Comparison of ENCODE assay signal across 18 cellular contexts in genomic region chr14:88164906-88165534, GRCh38.
A peak's percentile ranks its signal among the peaks of the same experiment; 100 is the strongest.
DNase-seq lines count a peak whose midpoint lies in the region; ATAC-seq and TF ChIP-seq lines count a peak whose summit lies in the region.
"Had no signal": no experiment of that assay in that cellular context is flagged by ENCODE, and none has a peak within 500 bp of the region (broad histone marks: within the 10 kb centered on the region; RNA-seq: fewer than 3 reads in every experiment).

No MANE protein-coding gene starts in this region.

- DNase-seq in GM12865 (ENCODE audit: low read depth) (peak; percentile 28), T-helper 17 cell (no peak), natural killer cell (peak; percentile 23), DMS53 treated with DMSO at 0.1 percent for 48 hours (lab: John Stamatoyannopoulos, UW; ENCODE audit: unreplicated experiment) (no peak), HUDEP-2 (lab: John Stamatoyannopoulos, UW; ENCODE audit: unreplicated experiment in 76 of 76) (no peak)
- DNase-seq: activated T-cell treated with anti-CD3 and anti-CD28 coated beads for 4 hours, Caco-2, GF-D8, NCI-H1694 treated with DMSO at 0.1 percent for 48 hours, NCI-H345, right lobe of liver, SHP77, T-helper 1 cell, testis had no signal

- H3K4me3 ChIP-seq in GM12865 (ENCODE audit: low read depth, low read length), result no peak overlapping the region
- H3K4me3 ChIP-seq: right lobe of liver, testis had no signal

- peak overlapping the region; percentile 78 for H3K27ac Mint-ChIP-seq in T-helper 17 cell
- H3K27ac Mint-ChIP-seq in natural killer cell, result peak overlapping the region; percentile 67 to 97

- TF ChIP-seq CTCF in GM12865 (IDR thresholded peaks at IDR 0.05; ENCODE audit: insufficient read depth, low read depth, low read length, missing control alignments) (peak; percentile 6), natural killer cell (IDR thresholded peaks at IDR 0.05) (no peak)

- no peaks in the 10 kb centered on the region for H3K9me3 ChIP-seq in T-helper 17 cell (ENCODE audit: control insufficient read depth, low read length, poor library complexity, severe bottlenecking)
- H3K9me3 ChIP-seq: right lobe of liver, testis had no signal

- ATAC-seq in GM19463 (IDR thresholded peaks at IDR 0.05; ENCODE audit: unreplicated experiment) (peak; percentile 40), T-helper 17 cell (no peak), natural killer cell (peak; percentile 39 to 75 (median 53)), GM18519 (IDR thresholded peaks at IDR 0.05; ENCODE audit: low FRiP score, unreplicated experiment) (no peak), HG03175 (IDR thresholded peaks at IDR 0.05; ENCODE audit: unreplicated experiment) (no peak)
- ATAC-seq: activated naive CD4-positive, alpha-beta T cell treated with anti-CD3 and anti-CD28 coated beads, Interleukin-2, amount 50 U/mL, for 72 hours; right lobe of liver had no signal

- H3K4me1 Mint-ChIP-seq in T-helper 17 cell, result peaks cover 14% of the 10 kb centered on the region
- peaks cover 34 to 38% of the 10 kb centered on the region in 2 donors for H3K4me1 Mint-ChIP-seq in natural killer cell

- peaks cover 15% of the 10 kb centered on the region for H3K27me3 Mint-ChIP-seq in T-helper 17 cell
- H3K27me3 Mint-ChIP-seq in natural killer cell (ENCODE audit: low read depth in 2 of 2), result peaks cover 2 to 8% of the 10 kb centered on the region in 2 donors

- peaks cover 0 to 2% of the 10 kb centered on the region in 2 donors for H3K9me3 Mint-ChIP-seq in natural killer cell
- H3K9me3 Mint-ChIP-seq: activated naive CD4-positive, alpha-beta T cell treated with anti-CD3 and anti-CD28 coated beads, Interleukin-2, amount 50 U/mL, for 72 hours had no signal

- peaks cover 2% of the 10 kb centered on the region for H3K36me3 Mint-ChIP-seq in T-helper 17 cell (ENCODE audit: low read depth)
- H3K36me3 Mint-ChIP-seq in natural killer cell, result peaks cover 6% of the 10 kb centered on the region
- H3K36me3 Mint-ChIP-seq: activated naive CD4-positive, alpha-beta T cell treated with anti-CD3 and anti-CD28 coated beads, Interleukin-2, amount 50 U/mL, for 72 hours had no signal

- intact Hi-C loops in natural killer cell (cut with micrococcal nuclease), result no loop called here

- H3K4me3 Mint-ChIP-seq in T-helper 17 cell (no peak overlapping the region), natural killer cell (peak overlapping the region; percentile 69)

Comparison
In these comparisons a context has a peak if more than half of its experiments do, and no peak if none do; other contexts are left out.
1. DNase-seq: peak in GM12865 (single experiment) and natural killer cell (single experiment); none in T-helper 17 cell (0 of 3), DMS53 treated with DMSO at 0.1 percent for 48 hours (single experiment) and HUDEP-2 (0 of 76).
2. ATAC-seq: peak in GM19463 (single experiment) and natural killer cell (3 of 3); none in T-helper 17 cell (single experiment), GM18519 (single experiment) and HG03175 (single experiment).